Comparison of ENCODE assay signal across 11 cellular contexts in genomic region chrX:135489542-135489941, GRCh38. TPM values are rescaled to one million over a fixed set of nuclear protein-coding genes. Genes with fewer than 3 reads are reported as not detected.
A peak's percentile ranks its signal among the peaks of the same experiment; 100 is the strongest.
DNase-seq lines count a peak whose midpoint lies in the region; ATAC-seq lines count a peak whose summit lies in the region.
"Had no signal": no experiment of that assay in that cellular context is flagged by ENCODE, and none has a peak within 500 bp of the region (broad histone marks: within the 10 kb centered on the region; RNA-seq: fewer than 3 reads in every experiment).

No MANE protein-coding gene starts in this region.

- no peak overlapping the region for H3K4me3 Mint-ChIP-seq in activated CD8-positive, alpha-beta memory T cell treated with anti-CD3 and anti-CD28 coated beads, Interleukin-2, amount 10 ng/mL, durations not matched to agents 7 days and 5 days

- CTCF ChIA-PET in activated CD8-positive, alpha-beta memory T cell treated with anti-CD3 and anti-CD28 coated beads, Interleukin-2, amount 10 ng/mL, durations not matched to agents 7 days and 5 days (lab: Charles Lee) = interaction anchor here (0.5 kb wide), 1 partner anchor 693 kb away, joined by 3 read pairs; no protein-coding TSS in a partner anchor

- H3K4me1 Mint-ChIP-seq in activated CD8-positive, alpha-beta memory T cell treated with anti-CD3 and anti-CD28 coated beads, Interleukin-2, amount 10 ng/mL, durations not matched to agents 7 days and 5 days = peaks cover 3% of the 10 kb centered on the region

- DNase-seq in ELF-1 (ENCODE audit: low read depth, low spot score) = peak; percentile 20
- DNase-seq in HCEC 1CT = no peak
- no peak for DNase-seq in NCI-H69 (lab: John Stamatoyannopoulos, UW)
- DNase-seq in activated naive CD4-positive, alpha-beta T cell treated with anti-CD3 and anti-CD28 coated beads, Interleukin-2, amount 50 U/mL, for 16 hours = no peak
- DNase-seq in activated CD8-positive, alpha-beta memory T cell treated with anti-CD3 and anti-CD28 coated beads, Interleukin-2, amount 10 ng/mL, durations not matched to agents 7 days and 5 days = no peak
- DNase-seq: stimulated activated CD4-positive, alpha-beta T cell treated with anti-CD3 and anti-CD28 coated beads, Interleukin-12 subunit alpha, Interleukin-12 subunit beta, amount 100 ng/mL, for 4 hours had no signal

- no peaks in the 10 kb centered on the region for H3K27me3 Mint-ChIP-seq in activated CD8-positive, alpha-beta memory T cell treated with anti-CD3 and anti-CD28 coated beads, Interleukin-2, amount 10 ng/mL, durations not matched to agents 7 days and 5 days

- H3K36me3 Mint-ChIP-seq in activated CD8-positive, alpha-beta memory T cell treated with anti-CD3 and anti-CD28 coated beads, Interleukin-2, amount 10 ng/mL, durations not matched to agents 7 days and 5 days = no peaks in the 10 kb centered on the region
- H3K36me3 Mint-ChIP-seq: activated naive CD4-positive, alpha-beta T cell treated with anti-CD3 and anti-CD28 coated beads, Interleukin-2, amount 50 U/mL, for 72 hours had no signal

- no peak overlapping the region for H3K27ac Mint-ChIP-seq in activated CD8-positive, alpha-beta memory T cell treated with anti-CD3 and anti-CD28 coated beads, Interleukin-2, amount 10 ng/mL, durations not matched to agents 7 days and 5 days
- H3K27ac Mint-ChIP-seq: activated naive CD4-positive, alpha-beta T cell treated with anti-CD3 and anti-CD28 coated beads, Interleukin-2, amount 50 U/mL, for 72 hours had no signal

- no peaks in the 10 kb centered on the region for H3K9me3 Mint-ChIP-seq in activated CD8-positive, alpha-beta memory T cell treated with anti-CD3 and anti-CD28 coated beads, Interleukin-2, amount 10 ng/mL, durations not matched to agents 7 days and 5 days (ENCODE audit: low read depth)
- H3K9me3 Mint-ChIP-seq: activated naive CD4-positive, alpha-beta T cell treated with anti-CD3 and anti-CD28 coated beads, Interleukin-2, amount 50 U/mL, for 72 hours had no signal

- ATAC-seq in GM19328 (IDR thresholded peaks at IDR 0.05; ENCODE audit: unreplicated experiment) (peak; percentile 80), HG02759 (IDR thresholded peaks at IDR 0.05; ENCODE audit: unreplicated experiment) (peak; percentile 91), HG03460 (IDR thresholded peaks at IDR 0.05; ENCODE audit: unreplicated experiment) (peak; percentile 85)
- ATAC-seq in activated CD8-positive, alpha-beta memory T cell treated with anti-CD3 and anti-CD28 coated beads, Interleukin-2, amount 10 ng/mL, durations not matched to agents 7 days and 5 days = no peak
- ATAC-seq: activated CD4-positive, CD25-positive, alpha-beta regulatory T cell treated with anti-CD3 and anti-CD28 coated beads, Interleukin-2, amount 50 U/mL, for 24 hours; activated naive CD4-positive, alpha-beta T cell treated with anti-CD3 and anti-CD28 coated beads, Interleukin-2, amount 50 U/mL, for 72 hours had no signal

RNA-seq across cellular contexts. Expression of gene INTS6L, which starts 30.9 kb away (rescaled TPM):
- 10 to 100 TPM; 20.3 to 22.8 TPM for total RNA-seq in activated CD8-positive, alpha-beta memory T cell treated with anti-CD3 and anti-CD28 coated beads, Interleukin-2, amount 10 ng/mL, durations not matched to agents 7 days and 5 days
